Comparison of ENCODE assay signal across 37 cellular contexts in the genomic region with DNA sequence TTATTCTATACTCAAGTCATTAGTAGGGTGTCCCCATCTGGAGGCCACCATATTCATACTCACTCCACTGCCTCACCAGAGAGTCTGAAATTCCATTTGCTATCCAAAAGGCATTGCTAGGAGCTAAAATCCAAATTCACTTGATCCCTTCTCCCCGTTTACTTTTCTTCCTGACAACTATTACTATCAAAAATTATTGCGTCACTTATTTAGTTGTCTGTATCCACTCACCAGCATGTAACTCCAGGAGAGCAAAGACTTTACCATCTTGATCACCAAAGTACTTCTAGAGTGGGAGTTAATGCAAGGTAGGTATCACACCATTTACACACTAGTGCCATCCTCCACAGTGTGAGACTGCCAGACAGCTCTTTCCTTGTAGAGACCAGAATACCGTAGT.
"Had no signal": no experiment of that assay in that cellular context is flagged by ENCODE, and none has a peak within 500 bp of the region (broad histone marks: within the 10 kb centered on the region; RNA-seq: fewer than 3 reads in every experiment).

No MANE protein-coding gene starts in this region.

- H3K9me3 Mint-ChIP-seq: activated CD4-positive, alpha-beta memory T cell treated with anti-CD3 and anti-CD28 coated beads for 36 hours; activated CD4-positive, alpha-beta T cell treated with anti-CD3 and anti-CD28 coated beads, Interleukin-2, amount 10 ng/mL, durations not matched to agents 24 days and 14 days; activated CD8-positive, alpha-beta T cell treated with anti-CD3 and anti-CD28 coated beads for 36 hours; activated naive CD8-positive, alpha-beta T cell treated with anti-CD3 and anti-CD28 coated beads for 36 hours; activated T-cell treated with anti-CD3 and anti-CD28 coated beads, Interleukin-2, amount 50 U/mL, for 4 hours; activated T-cell treated with anti-CD3 and anti-CD28 coated beads, Interleukin-2, amount 50 U/mL, for 72 hours; activated T-helper 1 cell treated with anti-CD3 and anti-CD28 coated beads, Interleukin-12 subunit alpha, Interleukin-12 subunit beta, Interleukin-2, Interleukin-4 antibody, amounts not matched to agents 30 ng/mL and 10 ng/mL and 1 ng/mL, durations not matched to agents 14 hours and 24 hours and 36 hours; activated T-helper 17 cell treated with anti-CD3 and anti-CD28 coated beads, Interleukin-2, amount 50 U/mL, for 72 hours; T-helper 1 cell treated with Interleukin-12 subunit alpha and Interleukin-12 subunit beta and Interleukin-4 antibody, amounts not matched to agents 30 μg/mL and 1 μg/mL, for 36 hours; T-helper 2 cell treated with Interferon-gamma antibody and Interleukin-4, amounts not matched to agents 5 μg/mL and 100 μg/mL, for 36 hours had no signal

- H3K9me3 ChIP-seq: adrenal gland, body of pancreas had no signal

- ATAC-seq: activated CD8-positive, alpha-beta T cell treated with anti-CD3 and anti-CD28 coated beads for 36 hours; activated naive CD4-positive, alpha-beta T cell treated with anti-CD3 and anti-CD28 coated beads, Interleukin-2, amount 50 U/mL, for 72 hours; activated T-cell treated with anti-CD3 and anti-CD28 coated beads, Interleukin-2, amount 50 U/mL, for 4 hours; activated T-cell treated with anti-CD3 and anti-CD28 coated beads, Interleukin-2, amount 50 U/mL, for 72 hours; activated T-helper 17 cell treated with anti-CD3 and anti-CD28 coated beads, Interleukin-2, amount 50 U/mL, for 72 hours; body of pancreas had no signal

- H3K27me3 ChIP-seq: adrenal gland, body of pancreas, brain microvascular endothelial cell, breast epithelium had no signal

- H3K36me3 ChIP-seq: adrenal gland, brain microvascular endothelial cell, breast epithelium had no signal

- H3K27ac ChIP-seq: adrenal gland, body of pancreas, brain microvascular endothelial cell, breast epithelium, VCaP had no signal

- DNase-seq: activated B cell treated with CpG ODN at 0.5 μM for 24 hours; activated CD4-positive, alpha-beta memory T cell treated with anti-CD3 and anti-CD28 coated beads for 36 hours; activated CD4-positive, alpha-beta T cell treated with anti-CD3 and anti-CD28 coated beads for 4 hours; activated CD4-positive, alpha-beta T cell treated with anti-CD3 and anti-CD28 coated beads, Interleukin-2, amount 10 ng/mL, durations not matched to agents 24 days and 14 days; activated CD4-positive, alpha-beta T cell treated with anti-CD3 and anti-CD28 coated beads, Interleukin-2, amount 50 U/mL, for 1 hour; activated CD4-positive, alpha-beta T cell treated with anti-CD3 and anti-CD28 coated beads, Interleukin-2, amount 50 U/mL, for 4 hours; activated CD4-positive, CD25-positive, alpha-beta regulatory T cell treated with anti-CD3 and anti-CD28 coated beads, Interleukin-2, amount 50 U/mL, for 72 hours; activated CD8-positive, alpha-beta memory T cell treated with anti-CD3 and anti-CD28 coated beads, Interleukin-2, amount 50 U/mL, for 4 hours; activated CD8-positive, alpha-beta T cell treated with anti-CD3 and anti-CD28 coated beads for 36 hours; activated effector memory CD4-positive, alpha-beta T cell treated with anti-CD3 and anti-CD28 coated beads, Interleukin-2, amount 50 U/mL, for 16 hours; activated gamma-delta T cell treated with Interleukin-2 at 50 U/mL for 16 hours; activated naive CD4-positive, alpha-beta T cell; activated naive CD4-positive, alpha-beta T cell treated with anti-CD3 and anti-CD28 coated beads for 36 hours; activated naive CD4-positive, alpha-beta T cell treated with anti-CD3 and anti-CD28 coated beads, Interleukin-2, amount 50 U/mL, for 16 hours; activated naive CD8-positive, alpha-beta T cell treated with anti-CD3 and anti-CD28 coated beads for 36 hours; activated T-cell treated with anti-CD3 and anti-CD28 coated beads for 4 hours; activated T-cell treated with anti-CD3 and anti-CD28 coated beads, Interleukin-2, amount 50 U/mL, for 1 hour; activated T-cell treated with anti-CD3 and anti-CD28 coated beads, Interleukin-2, amount 50 U/mL, for 4 hours; activated T-cell treated with anti-CD3 and anti-CD28 coated beads, Interleukin-2, amount 50 U/mL, for 72 hours; adrenal gland; amniotic stem cell; aorta; body of pancreas; brain microvascular endothelial cell; central memory CD4-positive, alpha-beta T cell; T-helper 1 cell; T-helper 2 cell; T-helper 9 cell had no signal

- H3K4me3 ChIP-seq: adrenal gland, body of pancreas, breast epithelium had no signal

- H3K4me1 Mint-ChIP-seq: activated B cell treated with CpG ODN at 0.5 μM for 24 hours; activated CD4-positive, alpha-beta T cell treated with anti-CD3 and anti-CD28 coated beads, Interleukin-2, amount 10 ng/mL, durations not matched to agents 24 days and 14 days; activated naive CD8-positive, alpha-beta T cell treated with anti-CD3 and anti-CD28 coated beads for 36 hours; activated T-helper 17 cell treated with anti-CD3 and anti-CD28 coated beads, Interleukin-2, amount 50 U/mL, for 72 hours had no signal

- H3K4me3 Mint-ChIP-seq: activated B cell treated with CpG ODN at 0.5 μM for 24 hours; activated CD4-positive, alpha-beta memory T cell treated with anti-CD3 and anti-CD28 coated beads for 36 hours; activated CD4-positive, alpha-beta T cell treated with anti-CD3 and anti-CD28 coated beads, Interleukin-2, amount 10 ng/mL, durations not matched to agents 24 days and 14 days; activated CD8-positive, alpha-beta T cell treated with anti-CD3 and anti-CD28 coated beads for 36 hours; activated naive CD4-positive, alpha-beta T cell treated with anti-CD3 and anti-CD28 coated beads for 36 hours; activated naive CD8-positive, alpha-beta T cell treated with anti-CD3 and anti-CD28 coated beads for 36 hours; activated T-cell treated with anti-CD3 and anti-CD28 coated beads, Interleukin-2, amount 50 U/mL, for 4 hours; activated T-cell treated with anti-CD3 and anti-CD28 coated beads, Interleukin-2, amount 50 U/mL, for 72 hours; activated T-helper 1 cell treated with anti-CD3 and anti-CD28 coated beads, Interleukin-12 subunit alpha, Interleukin-12 subunit beta, Interleukin-2, Interleukin-4 antibody, amounts not matched to agents 30 ng/mL and 10 ng/mL and 1 ng/mL, durations not matched to agents 14 hours and 24 hours and 36 hours; activated T-helper 17 cell treated with anti-CD3 and anti-CD28 coated beads, Interleukin-2, amount 50 U/mL, for 72 hours; T-helper 1 cell treated with Interleukin-12 subunit alpha and Interleukin-12 subunit beta and Interleukin-4 antibody, amounts not matched to agents 30 μg/mL and 1 μg/mL, for 36 hours; T-helper 2 cell treated with Interferon-gamma antibody and Interleukin-4, amounts not matched to agents 5 μg/mL and 100 μg/mL, for 36 hours had no signal

- H3K36me3 Mint-ChIP-seq: activated CD4-positive, alpha-beta memory T cell treated with anti-CD3 and anti-CD28 coated beads for 36 hours; activated naive CD4-positive, alpha-beta T cell treated with anti-CD3 and anti-CD28 coated beads, Interleukin-2, amount 50 U/mL, for 72 hours; activated naive CD8-positive, alpha-beta T cell treated with anti-CD3 and anti-CD28 coated beads for 36 hours had no signal

- FAIRE-seq: astrocyte, TTC549 had no signal

- H3K4me1 ChIP-seq: adrenal gland, body of pancreas, breast epithelium had no signal

- H3K27me3 Mint-ChIP-seq: activated B cell treated with CpG ODN at 0.5 μM for 24 hours; activated CD4-positive, alpha-beta T cell treated with anti-CD3 and anti-CD28 coated beads, Interleukin-2, amount 10 ng/mL, durations not matched to agents 24 days and 14 days; activated naive CD8-positive, alpha-beta T cell treated with anti-CD3 and anti-CD28 coated beads for 36 hours had no signal

- H3K27ac Mint-ChIP-seq: activated B cell treated with CpG ODN at 0.5 μM for 24 hours; activated CD4-positive, alpha-beta memory T cell treated with anti-CD3 and anti-CD28 coated beads for 36 hours; activated CD4-positive, alpha-beta T cell treated with anti-CD3 and anti-CD28 coated beads, Interleukin-2, amount 10 ng/mL, durations not matched to agents 24 days and 14 days; activated CD8-positive, alpha-beta T cell treated with anti-CD3 and anti-CD28 coated beads for 36 hours; activated naive CD4-positive, alpha-beta T cell treated with anti-CD3 and anti-CD28 coated beads for 36 hours; activated naive CD4-positive, alpha-beta T cell treated with anti-CD3 and anti-CD28 coated beads, Interleukin-2, amount 50 U/mL, for 72 hours; activated naive CD8-positive, alpha-beta T cell treated with anti-CD3 and anti-CD28 coated beads for 36 hours; activated T-cell treated with anti-CD3 and anti-CD28 coated beads, Interleukin-2, amount 50 U/mL, for 72 hours; activated T-helper 1 cell treated with anti-CD3 and anti-CD28 coated beads, Interleukin-12 subunit alpha, Interleukin-12 subunit beta, Interleukin-2, Interleukin-4 antibody, amounts not matched to agents 30 ng/mL and 10 ng/mL and 1 ng/mL, durations not matched to agents 14 hours and 24 hours and 36 hours; activated T-helper 17 cell treated with anti-CD3 and anti-CD28 coated beads, Interleukin-2, amount 50 U/mL, for 72 hours; T-helper 1 cell treated with Interleukin-12 subunit alpha and Interleukin-12 subunit beta and Interleukin-4 antibody, amounts not matched to agents 30 μg/mL and 1 μg/mL, for 36 hours; T-helper 2 cell treated with Interferon-gamma antibody and Interleukin-4, amounts not matched to agents 5 μg/mL and 100 μg/mL, for 36 hours had no signal
